ENCODE assay signal across 8 cellular contexts in genomic region chr9:75890541-75891276, GRCh38.
DNase-seq lines count a peak whose midpoint lies in the region; ATAC-seq and TF ChIP-seq lines count a peak whose summit lies in the region.

TSS of gene PCSK5 (plus strand) at chr9:75890673. CDS start at chr9:75891182, 509 bp downstream.

- CTCF ChIA-PET in AG04449 (lab: Yijun Ruan, JAX) = no interaction called here

- DNase-seq in AG04449 (ENCODE audit: low read depth, low spot score) (peak; percentile 29), NOMO-1 (lab: John Stamatoyannopoulos, UW; ENCODE audit: unreplicated experiment in 2 of 2) (peak; percentile 59 to 73), activated T-cell treated with anti-CD3 and anti-CD28 coated beads for 4 hours (peak; percentile 79), epidermal melanocyte (ENCODE audit: insufficient read length, low spot score) (peak; percentile 80), middle frontal gyrus (ENCODE audit: extremely low spot score, low spot score) (peak; percentile 79)
- peak; percentile 47 for DNase-seq in stimulated activated CD8-positive, alpha-beta memory T cell treated with anti-CD3 and anti-CD28 coated beads, Interleukin-15, amount 100 ng/mL, for 24 hours (ENCODE audit: low read depth)

- TF ChIP-seq CTCF in AG04449 (IDR thresholded peaks at IDR 0.05; ENCODE audit: insufficient read depth, low read length, missing control alignments) = peak; percentile 17

- ATAC-seq in GM19043 (IDR thresholded peaks at IDR 0.05; ENCODE audit: low read depth, unreplicated experiment) = peak; percentile 52
- ATAC-seq in HG03520 (IDR thresholded peaks at IDR 0.05; ENCODE audit: unreplicated experiment) = peak; percentile 75

- H3K4me3 ChIP-seq in AG04449 (ENCODE audit: low read depth, low read length) = peak within 1 kb of the TSS; percentile 66

- POLR2A ChIA-PET in AG04449 (lab: Yijun Ruan, JAX) = no interaction called here

Comparison
In these comparisons a context has a peak if more than half of its experiments do, and no peak if none do; other contexts are left out.
1. Peak in every context shown above with its lines: DNase-seq, ATAC-seq and H3K4me3 ChIP-seq.
2. DNase-seq: peak in every context shown above with its lines; median percentile 80 in epidermal melanocyte; 79 in activated T-cell treated with anti-CD3 and anti-CD28 coated beads for 4 hours; 79 in middle frontal gyrus; 66 in NOMO-1; 47 in stimulated activated CD8-positive, alpha-beta memory T cell treated with anti-CD3 and anti-CD28 coated beads, Interleukin-15, amount 100 ng/mL, for 24 hours; 29 in AG04449.